In the genomic region with DNA sequence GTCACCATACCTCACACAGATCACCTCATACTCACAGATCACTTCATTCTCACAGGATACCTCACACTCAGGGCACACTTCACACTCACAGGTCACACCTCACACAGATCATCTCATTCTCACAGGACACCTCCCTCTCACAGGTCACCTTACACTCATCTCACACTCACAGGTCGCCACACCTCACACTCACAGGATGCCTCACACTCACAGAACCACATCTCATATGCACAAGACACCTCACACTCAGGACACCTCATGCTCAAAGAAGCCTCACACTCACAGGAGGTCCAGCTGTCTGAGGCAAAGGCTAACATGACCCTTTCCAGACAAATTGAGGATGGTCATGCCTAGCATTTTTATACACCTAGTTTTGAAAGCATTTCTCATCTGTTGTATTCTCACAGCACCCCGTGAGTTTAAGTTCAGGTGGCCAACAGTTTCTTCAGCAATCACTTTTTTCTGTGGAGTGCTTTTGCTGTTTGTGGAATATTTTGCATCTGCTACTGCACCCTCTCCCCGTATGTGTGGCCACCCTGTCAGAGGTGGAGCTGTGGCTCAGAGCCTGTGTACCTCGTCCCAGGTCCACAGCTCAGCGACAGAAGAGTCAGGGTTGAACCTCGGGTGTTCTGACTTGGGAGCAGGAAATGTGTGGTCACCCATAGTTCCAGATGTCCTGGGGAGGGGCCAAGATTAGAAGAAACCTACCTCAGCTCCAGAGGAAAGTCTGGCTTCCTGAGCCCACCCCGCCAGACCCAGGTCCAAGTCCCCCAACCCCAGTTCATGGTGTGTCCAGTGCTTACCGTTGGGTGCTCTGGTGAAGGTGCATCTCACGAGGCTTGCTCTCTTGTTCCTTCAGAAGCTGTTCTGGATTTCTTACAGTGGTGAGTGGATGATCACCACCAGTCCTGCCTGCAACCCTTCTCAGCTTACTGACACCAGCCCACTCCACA, we compare ENCODE assay signal across 30 cellular contexts. TPM values are rescaled to one million over a fixed set of nuclear protein-coding genes. Genes with fewer than 3 reads are reported as not detected.
A peak's percentile ranks its signal among the peaks of the same experiment; 100 is the strongest.
DNase-seq lines count a peak whose midpoint lies in the region; ATAC-seq, FAIRE-seq and TF ChIP-seq lines count a peak whose summit lies in the region.
"Had no signal": no experiment of that assay in that cellular context is flagged by ENCODE, and none has a peak within 500 bp of the region (broad histone marks: within the 10 kb centered on the region; RNA-seq: fewer than 3 reads in every experiment).

No MANE protein-coding gene starts in this region.

- H3K36me3 ChIP-seq in DND-41 (ENCODE audit: insufficient read depth, low read length) = no peaks in the 10 kb centered on the region
- H3K36me3 ChIP-seq: brain microvascular endothelial cell, left lung, suprapubic skin had no signal

- no peak overlapping the region for H3K4me3 Mint-ChIP-seq in progenitor cell of endocrine pancreas (ENCODE audit: low read depth)
- H3K4me3 Mint-ChIP-seq: H9; IgD-negative memory B cell; stimulated activated memory B cell treated with anti-CD40 and anti-IgM and Interleukin-4, amounts not matched to agents 10 μg/mL and 1 μg/mL and 100 μg/mL, for 72 hours had no signal

- H3K4me1 Mint-ChIP-seq in progenitor cell of endocrine pancreas (ENCODE audit: low read depth) = no peaks in the 10 kb centered on the region
- H3K4me1 Mint-ChIP-seq: IgD-negative memory B cell; stimulated activated memory B cell treated with anti-CD40 and anti-IgM and Interleukin-4, amounts not matched to agents 10 μg/mL and 1 μg/mL and 100 μg/mL, for 72 hours had no signal

- H3K27ac ChIP-seq in DND-41 (ENCODE audit: low read length) = no peak overlapping the region
- H3K27ac ChIP-seq: brain microvascular endothelial cell, C4-2B, left lung, suprapubic skin had no signal

- H3K9me3 Mint-ChIP-seq in progenitor cell of endocrine pancreas (ENCODE audit: low read depth) = no peaks in the 10 kb centered on the region
- H3K9me3 Mint-ChIP-seq: IgD-negative memory B cell; naive thymus-derived CD8-positive, alpha-beta T cell; stimulated activated memory B cell treated with anti-CD40 and anti-IgM and Interleukin-4, amounts not matched to agents 10 μg/mL and 1 μg/mL and 100 μg/mL, for 72 hours had no signal

- H3K9ac ChIP-seq in DND-41 (ENCODE audit: low read depth, low read length) = no peak overlapping the region

- H3K27ac Mint-ChIP-seq in progenitor cell of endocrine pancreas = no peak overlapping the region
- H3K27ac Mint-ChIP-seq: H9; IgD-negative memory B cell; naive thymus-derived CD8-positive, alpha-beta T cell; stimulated activated memory B cell treated with anti-CD40 and anti-IgM and Interleukin-4, amounts not matched to agents 10 μg/mL and 1 μg/mL and 100 μg/mL, for 72 hours had no signal

- no peak overlapping the region for H2AFZ ChIP-seq in DND-41 (ENCODE audit: low read depth, low read length)

- TF ChIP-seq CTCF in DND-41 (IDR thresholded peaks at IDR 0.05; ENCODE audit: borderline replicate concordance, extremely low read depth, low read length, poor library complexity, severe bottlenecking) (no peak), progenitor cell of endocrine pancreas (IDR thresholded peaks at IDR 0.05; ENCODE audit: unreplicated experiment) (no peak)

- peaks cover 2% of the 10 kb centered on the region for H3K36me3 Mint-ChIP-seq in progenitor cell of endocrine pancreas (ENCODE audit: insufficient read depth)
- H3K36me3 Mint-ChIP-seq: IgD-negative memory B cell; naive thymus-derived CD8-positive, alpha-beta T cell; stimulated activated memory B cell treated with anti-CD40 and anti-IgM and Interleukin-4, amounts not matched to agents 10 μg/mL and 1 μg/mL and 100 μg/mL, for 72 hours had no signal

- no peaks in the 10 kb centered on the region for H3K9me3 ChIP-seq in DND-41 (ENCODE audit: insufficient read depth, low read length, severe bottlenecking)
- H3K9me3 ChIP-seq: left lung, suprapubic skin had no signal

- H3K27me3 ChIP-seq in DND-41 (ENCODE audit: insufficient read depth, low read length, poor library complexity) = no peaks in the 10 kb centered on the region

- DNase-seq in DND-41 (no peak), HTR-8/SVneo (ENCODE audit: insufficient read length, low spot score) (no peak), progenitor cell of endocrine pancreas (ENCODE audit: low spot score, unreplicated experiment) (peak; percentile 2), NCI-H774 (lab: John Stamatoyannopoulos, UW) (no peak), superior temporal gyrus (ENCODE audit: extremely low spot score) (no peak)
- DNase-seq: activated CD4-positive, alpha-beta T cell treated with anti-CD3 and anti-CD28 coated beads for 4 hours; activated CD8-positive, alpha-beta memory T cell treated with anti-CD3 and anti-CD28 coated beads for 24 hours; activated T-cell treated with anti-CD3 and anti-CD28 coated beads, Interleukin-2, amount 50 U/mL, for 48 hours; brain microvascular endothelial cell; effector CD4-positive, alpha-beta T cell; H9; midbrain; NCI-H1417; NCI-H2081 treated with DMSO at 0.1 percent for 48 hours; NCI-H446; occipital lobe; retina; SHP77 treated with DMSO at 0.1 percent for 48 hours; stimulated activated CD4-positive, alpha-beta T cell treated with anti-CD3 and anti-CD28 coated beads, Interleukin-4, amount 100 ng/mL, for 1 hour; SW 1271 had no signal

- H3K4me3 ChIP-seq in DND-41 (ENCODE audit: low read depth in 1 of 2, low read length in 2 of 2) = no peak overlapping the region
- H3K4me3 ChIP-seq: left lung, suprapubic skin had no signal

- no peaks in the 10 kb centered on the region for H3K4me1 ChIP-seq in DND-41 (ENCODE audit: insufficient read depth, low read length)

- no peaks in the 10 kb centered on the region for H4K20me1 ChIP-seq in DND-41 (ENCODE audit: insufficient read depth, low read length)

- no peak overlapping the region for H3K4me2 ChIP-seq in DND-41 (ENCODE audit: insufficient read depth, low read length)

- ATAC-seq in DND-41 (ENCODE audit: insufficient read depth, low read depth) = peak; percentile 53; the same call in 2 of the 3 replicates
- peak; percentile 17 for ATAC-seq in esophagus mucosa
- no peak for ATAC-seq in HG03280 (IDR thresholded peaks at IDR 0.05; ENCODE audit: unreplicated experiment)
- ATAC-seq: left lung; naive thymus-derived CD8-positive, alpha-beta T cell; stimulated activated memory B cell treated with anti-CD40 and anti-IgM and Interleukin-4, amounts not matched to agents 10 μg/mL and 1 μg/mL and 100 μg/mL, for 72 hours had no signal

- peaks cover 12% of the 10 kb centered on the region for H3K27me3 Mint-ChIP-seq in progenitor cell of endocrine pancreas

- no peaks in the 10 kb centered on the region for H3K79me2 ChIP-seq in DND-41 (ENCODE audit: insufficient read depth, low read length)

- peak; percentile 96 for FAIRE-seq in HTR-8/SVneo (lab: Jason Lieb, UNC)

RNA-seq across cellular contexts. Expression of gene F7, which starts 7.6 kb away (rescaled TPM):
- total RNA-seq in esophagus mucosa = not detected
- 5.7 and 7.3 TPM in 2 replicates for total RNA-seq in progenitor cell of endocrine pancreas
- total RNA-seq: fibroblast of villous mesenchyme, left lung, suprapubic skin had no signal

RNA-seq across cellular contexts. Expression of gene F10, which starts 9.4 kb away (rescaled TPM):
- total RNA-seq in esophagus mucosa (0.56 TPM), progenitor cell of endocrine pancreas (29.7 and 30.2 TPM in 2 replicates)
- total RNA-seq: naive thymus-derived CD8-positive, alpha-beta T cell had no signal

RNA-seq across cellular contexts. Expression of gene PROZ, which starts 45.3 kb away (rescaled TPM):
- total RNA-seq in esophagus mucosa = not detected
- total RNA-seq in progenitor cell of endocrine pancreas = not detected in 2 replicates
- total RNA-seq: epithelial cell of proximal tubule; H9; left lung; naive thymus-derived CD8-positive, alpha-beta T cell; occipital lobe; suprapubic skin had no signal

Comparison
In these comparisons a context has a peak if more than half of its experiments do, and no peak if none do; other contexts are left out.
1. RNA of gene F10, which starts 9.4 kb away (total RNA-seq): 29.7 to 30.2 TPM in progenitor cell of endocrine pancreas; 0.56 TPM in esophagus mucosa (single experiment); every median in the first group is over 10 times any median in the second.